20 cellular contexts compared by ENCODE assay signal in the genomic region with DNA sequence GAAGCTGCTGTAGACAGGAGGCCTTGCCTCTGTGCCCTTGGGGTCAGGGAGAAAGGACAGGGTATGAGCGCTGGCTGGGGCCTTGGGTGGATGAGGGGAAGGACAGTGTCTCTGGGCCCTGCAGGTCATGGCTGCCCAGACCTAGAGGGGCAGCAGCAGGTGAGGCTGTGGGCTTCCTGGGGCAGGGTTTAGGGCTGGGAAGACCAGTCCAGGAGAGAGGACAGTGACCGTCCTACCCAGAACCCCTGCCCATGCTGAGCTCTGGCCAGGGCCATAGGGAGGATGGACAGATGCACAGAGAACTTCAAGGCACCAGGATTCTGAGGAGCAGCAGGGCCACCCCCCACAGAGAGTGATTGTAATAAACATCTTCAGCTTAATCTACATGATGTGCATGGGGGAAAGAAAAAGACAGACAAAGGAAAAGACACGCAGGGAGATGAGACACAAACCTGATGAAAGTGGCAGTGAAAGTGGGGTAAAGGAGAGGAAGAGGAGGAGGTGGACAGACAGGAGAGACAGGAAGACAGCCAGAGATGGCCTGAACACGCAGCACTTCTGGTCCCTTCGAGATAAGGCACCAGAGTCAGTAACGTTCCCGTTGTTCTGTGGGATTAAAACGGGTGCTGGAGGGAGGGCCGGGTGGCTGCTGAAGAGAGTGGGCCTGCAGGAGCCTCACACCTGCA.
"Had no signal": no experiment of that assay in that cellular context is flagged by ENCODE, and none has a peak within 500 bp of the region (broad histone marks: within the 10 kb centered on the region; RNA-seq: fewer than 3 reads in every experiment).

No MANE protein-coding gene starts in this region.

- H3K27ac ChIP-seq: esophagus squamous epithelium, prostate gland, upper lobe of left lung had no signal

- H3K9me3 ChIP-seq: esophagus squamous epithelium, mucosa of descending colon, prostate gland, upper lobe of left lung had no signal

- H3K4me3 ChIP-seq: esophagus squamous epithelium, mucosa of descending colon, prostate gland, upper lobe of left lung had no signal

- H3K9me3 Mint-ChIP-seq: activated CD8-positive, alpha-beta T cell treated with anti-CD3 and anti-CD28 coated beads for 36 hours; activated naive CD4-positive, alpha-beta T cell treated with anti-CD3 and anti-CD28 coated beads for 36 hours; activated T-helper 1 cell treated with anti-CD3 and anti-CD28 coated beads, Interleukin-12 subunit alpha, Interleukin-12 subunit beta, Interleukin-2, Interleukin-4 antibody, amounts not matched to agents 30 ng/mL and 10 ng/mL and 1 ng/mL, durations not matched to agents 14 hours and 24 hours and 36 hours; brain; dendritic cell treated with granulocyte-macrophage colony-stimulating factor and Interleukin-4, amounts not matched to agents 40 ng/mL and 50 ng/mL, for 4 days; naive thymus-derived CD8-positive, alpha-beta T cell had no signal

- DNase-seq: activated CD8-positive, alpha-beta memory T cell treated with anti-CD3 and anti-CD28 coated beads, Interleukin-2, amount 50 U/mL, for 4 hours; activated CD8-positive, alpha-beta T cell treated with anti-CD3 and anti-CD28 coated beads for 36 hours; activated naive CD4-positive, alpha-beta T cell treated with anti-CD3 and anti-CD28 coated beads for 36 hours; amniotic stem cell; cerebellar nuclear complex; esophagus squamous epithelium; foreskin fibroblast; head of caudate nucleus; left colon; mucosa of descending colon; naive thymus-derived CD8-positive, alpha-beta T cell; occipital lobe; stimulated activated naive CD4-positive, alpha-beta T cell treated with Interleukin-2 at 50 U/mL for 16 hours; T-helper 2 cell had no signal

- H3K4me1 ChIP-seq: prostate gland, upper lobe of left lung had no signal

- H3K27me3 ChIP-seq: esophagus squamous epithelium, upper lobe of left lung had no signal

- H3K4me3 Mint-ChIP-seq: activated CD8-positive, alpha-beta T cell treated with anti-CD3 and anti-CD28 coated beads for 36 hours; activated naive CD4-positive, alpha-beta T cell treated with anti-CD3 and anti-CD28 coated beads for 36 hours; activated T-helper 1 cell treated with anti-CD3 and anti-CD28 coated beads, Interleukin-12 subunit alpha, Interleukin-12 subunit beta, Interleukin-2, Interleukin-4 antibody, amounts not matched to agents 30 ng/mL and 10 ng/mL and 1 ng/mL, durations not matched to agents 14 hours and 24 hours and 36 hours; brain; dendritic cell treated with granulocyte-macrophage colony-stimulating factor and Interleukin-4, amounts not matched to agents 40 ng/mL and 50 ng/mL, for 4 days; naive thymus-derived CD8-positive, alpha-beta T cell had no signal

- ATAC-seq: activated CD8-positive, alpha-beta T cell treated with anti-CD3 and anti-CD28 coated beads for 36 hours; naive thymus-derived CD8-positive, alpha-beta T cell; sciatic nerve had no signal

- H3K27ac Mint-ChIP-seq: activated CD8-positive, alpha-beta T cell treated with anti-CD3 and anti-CD28 coated beads for 36 hours; activated naive CD4-positive, alpha-beta T cell treated with anti-CD3 and anti-CD28 coated beads for 36 hours; activated T-helper 1 cell treated with anti-CD3 and anti-CD28 coated beads, Interleukin-12 subunit alpha, Interleukin-12 subunit beta, Interleukin-2, Interleukin-4 antibody, amounts not matched to agents 30 ng/mL and 10 ng/mL and 1 ng/mL, durations not matched to agents 14 hours and 24 hours and 36 hours; dendritic cell treated with granulocyte-macrophage colony-stimulating factor and Interleukin-4, amounts not matched to agents 40 ng/mL and 50 ng/mL, for 4 days had no signal

- H3K4me1 Mint-ChIP-seq: brain had no signal

- H3K27me3 Mint-ChIP-seq: activated CD8-positive, alpha-beta T cell treated with anti-CD3 and anti-CD28 coated beads for 36 hours; brain; dendritic cell treated with granulocyte-macrophage colony-stimulating factor and Interleukin-4, amounts not matched to agents 40 ng/mL and 50 ng/mL, for 4 days; naive thymus-derived CD8-positive, alpha-beta T cell had no signal
